18 cellular contexts compared by ENCODE assay signal in the genomic region with DNA sequence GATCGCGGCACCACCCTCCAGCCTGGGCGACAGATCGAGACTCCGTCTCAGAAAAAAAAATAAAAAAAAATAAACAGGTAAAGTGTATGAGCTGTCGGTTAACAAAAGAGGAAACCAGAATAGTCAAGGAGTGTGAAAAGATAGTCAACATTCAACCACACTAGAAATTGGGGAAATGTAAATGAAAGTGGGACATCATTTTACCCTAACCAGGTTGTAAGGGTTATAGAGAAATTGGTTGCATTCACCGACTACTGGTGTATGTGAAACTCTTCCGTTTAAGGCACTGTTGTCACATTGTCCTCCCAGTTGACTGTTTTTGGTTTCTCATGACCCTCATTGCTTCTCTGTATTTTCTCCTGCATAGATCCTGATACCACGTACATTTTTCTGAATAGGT.
DNase-seq lines count a peak whose midpoint lies in the region; ATAC-seq and TF ChIP-seq lines count a peak whose summit lies in the region.
"Had no signal": no experiment of that assay in that cellular context is flagged by ENCODE, and none has a peak within 500 bp of the region (broad histone marks: within the 10 kb centered on the region; RNA-seq: fewer than 3 reads in every experiment).

No MANE protein-coding gene starts in this region.

- no peak for TF ChIP-seq CTCF in WTC11 (IDR thresholded peaks at IDR 0.05)

- no peak for DNase-seq in stimulated activated naive CD8-positive, alpha-beta T cell treated with anti-CD3 and anti-CD28 coated beads, Interleukin-15, Interleukin-2, amounts not matched to agents 100 U/mL and 50 U/mL, for 24 hours
- no peak for DNase-seq in WTC11 (ENCODE audit: low spot score)
- DNase-seq in naive B cell = peak; percentile 45
- no peak for DNase-seq in NCI-H2227 treated with DMSO at 0.1 percent for 48 hours (lab: John Stamatoyannopoulos, UW)
- DNase-seq: CD4-positive, CD25-positive, alpha-beta regulatory T cell; COR-L47; DMS79; HFFc6; NCI-H1105; NCI-H1694; NCI-H2081; NCI-H2171; NCI-H526; SJCRH30 had no signal

- no peaks in the 10 kb centered on the region for H3K4me1 Mint-ChIP-seq in stimulated activated naive CD8-positive, alpha-beta T cell treated with anti-CD3 and anti-CD28 coated beads, Interleukin-15, Interleukin-2, amounts not matched to agents 100 ng/mL and 50 ng/mL, for 24 hours (ENCODE audit: low read depth)
- H3K4me1 Mint-ChIP-seq in WTC11 (no peaks in the 10 kb centered on the region), naive B cell (peaks cover 0 to 12% (median 5%) of the 10 kb centered on the region in 3 donors)

- POLR2A ChIA-PET in WTC11 (lab: Charles Lee) = interaction anchor here (0.6 kb wide), 1 partner anchor 120 kb away, joined by 4 read pairs; no protein-coding TSS in a partner anchor

- H3K27ac Mint-ChIP-seq in stimulated activated naive CD8-positive, alpha-beta T cell treated with anti-CD3 and anti-CD28 coated beads, Interleukin-15, Interleukin-2, amounts not matched to agents 100 ng/mL and 50 ng/mL, for 24 hours = peak overlapping the region; percentile 42
- peak overlapping the region; percentile 13; the same call in 1 of the 2 replicates for H3K27ac Mint-ChIP-seq in WTC11
- H3K27ac Mint-ChIP-seq in naive B cell = peak overlapping the region; percentile 1 to 91 (median 82)
- H3K27ac Mint-ChIP-seq: CD4-positive, CD25-positive, alpha-beta regulatory T cell; HFFc6 had no signal

- no peak overlapping the region for H3K4me3 Mint-ChIP-seq in stimulated activated naive CD8-positive, alpha-beta T cell treated with anti-CD3 and anti-CD28 coated beads, Interleukin-15, Interleukin-2, amounts not matched to agents 100 ng/mL and 50 ng/mL, for 24 hours
- H3K4me3 Mint-ChIP-seq in WTC11 = no peak overlapping the region
- peak overlapping the region in 1 of 8 donors; percentile 32 for H3K4me3 Mint-ChIP-seq in naive B cell
- H3K4me3 Mint-ChIP-seq: CD4-positive, CD25-positive, alpha-beta regulatory T cell; HFFc6 had no signal

- H3K36me3 Mint-ChIP-seq in stimulated activated naive CD8-positive, alpha-beta T cell treated with anti-CD3 and anti-CD28 coated beads, Interleukin-15, Interleukin-2, amounts not matched to agents 100 ng/mL and 50 ng/mL, for 24 hours (ENCODE audit: low read depth) = peaks cover 56% of the 10 kb centered on the region
- H3K36me3 Mint-ChIP-seq in WTC11 (peaks cover 7% of the 10 kb centered on the region), naive B cell (peaks cover 7 to 18% of the 10 kb centered on the region in 2 donors)

- no peaks in the 10 kb centered on the region for H3K9me3 Mint-ChIP-seq in stimulated activated naive CD8-positive, alpha-beta T cell treated with anti-CD3 and anti-CD28 coated beads, Interleukin-15, Interleukin-2, amounts not matched to agents 100 ng/mL and 50 ng/mL, for 24 hours
- H3K9me3 Mint-ChIP-seq in WTC11 = no peaks in the 10 kb centered on the region
- no peaks in the 10 kb centered on the region for H3K9me3 Mint-ChIP-seq in naive B cell
- H3K9me3 Mint-ChIP-seq: CD4-positive, CD25-positive, alpha-beta regulatory T cell; HFFc6; IgD-negative memory B cell had no signal

- ATAC-seq in stimulated activated naive CD8-positive, alpha-beta T cell treated with anti-CD3 and anti-CD28 coated beads, Interleukin-15, Interleukin-2, amounts not matched to agents 100 U/mL and 50 U/mL, for 24 hours = no peak
- ATAC-seq in WTC11 (no peak), naive B cell (ENCODE audit: low read depth in 2 of 2) (peak; percentile 95 to 96), GM19397 (IDR thresholded peaks at IDR 0.05; ENCODE audit: unreplicated experiment) (no peak), GM18505 (IDR thresholded peaks at IDR 0.05; ENCODE audit: unreplicated experiment) (no peak)

- CTCF ChIA-PET in WTC11 (lab: Charles Lee) = interaction anchor here (0.6 to 1.0 kb wide), 6 partner anchors 9 to 1437 kb away, joined by 3 to 6 read pairs (median 3); no protein-coding TSS in a partner anchor

- no peak for TF ChIP-seq POLR2A in GM18505 (IDR thresholded peaks at IDR 0.05; ENCODE audit: borderline replicate concordance, extremely low read depth, insufficient read depth, insufficient read length)

- H3K27me3 Mint-ChIP-seq in stimulated activated naive CD8-positive, alpha-beta T cell treated with anti-CD3 and anti-CD28 coated beads, Interleukin-15, Interleukin-2, amounts not matched to agents 100 ng/mL and 50 ng/mL, for 24 hours = no peaks in the 10 kb centered on the region
- H3K27me3 Mint-ChIP-seq in WTC11 (ENCODE audit: low read depth) (no peaks in the 10 kb centered on the region), naive B cell (no peaks in the 10 kb centered on the region)
- H3K27me3 Mint-ChIP-seq: CD4-positive, CD25-positive, alpha-beta regulatory T cell; IgD-negative memory B cell had no signal

TF ChIP-seq in WTC11, 78 proteins besides CTCF, POLR2A, EP300 and RAD21 (continues in another document):
- TF ChIP-seq ZNF423 (CRISPR knock-in tag; IDR thresholded peaks at IDR 0.05) = no peak
- TF ChIP-seq, protein P1, sequence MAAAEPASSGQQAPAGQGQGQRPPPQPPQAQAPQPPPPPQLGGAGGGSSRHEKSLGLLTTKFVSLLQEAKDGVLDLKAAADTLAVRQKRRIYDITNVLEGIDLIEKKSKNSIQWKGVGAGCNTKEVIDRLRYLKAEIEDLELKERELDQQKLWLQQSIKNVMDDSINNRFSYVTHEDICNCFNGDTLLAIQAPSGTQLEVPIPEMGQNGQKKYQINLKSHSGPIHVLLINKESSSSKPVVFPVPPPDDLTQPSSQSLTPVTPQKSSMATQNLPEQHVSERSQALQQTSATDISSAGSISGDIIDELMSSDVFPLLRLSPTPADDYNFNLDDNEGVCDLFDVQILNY (CRISPR knock-in tag; IDR thresholded peaks at IDR 0.05) = no peak
- TF ChIP-seq ZNF416 (CRISPR knock-in tag; IDR thresholded peaks at IDR 0.05) = no peak
- TF ChIP-seq, protein P2, sequence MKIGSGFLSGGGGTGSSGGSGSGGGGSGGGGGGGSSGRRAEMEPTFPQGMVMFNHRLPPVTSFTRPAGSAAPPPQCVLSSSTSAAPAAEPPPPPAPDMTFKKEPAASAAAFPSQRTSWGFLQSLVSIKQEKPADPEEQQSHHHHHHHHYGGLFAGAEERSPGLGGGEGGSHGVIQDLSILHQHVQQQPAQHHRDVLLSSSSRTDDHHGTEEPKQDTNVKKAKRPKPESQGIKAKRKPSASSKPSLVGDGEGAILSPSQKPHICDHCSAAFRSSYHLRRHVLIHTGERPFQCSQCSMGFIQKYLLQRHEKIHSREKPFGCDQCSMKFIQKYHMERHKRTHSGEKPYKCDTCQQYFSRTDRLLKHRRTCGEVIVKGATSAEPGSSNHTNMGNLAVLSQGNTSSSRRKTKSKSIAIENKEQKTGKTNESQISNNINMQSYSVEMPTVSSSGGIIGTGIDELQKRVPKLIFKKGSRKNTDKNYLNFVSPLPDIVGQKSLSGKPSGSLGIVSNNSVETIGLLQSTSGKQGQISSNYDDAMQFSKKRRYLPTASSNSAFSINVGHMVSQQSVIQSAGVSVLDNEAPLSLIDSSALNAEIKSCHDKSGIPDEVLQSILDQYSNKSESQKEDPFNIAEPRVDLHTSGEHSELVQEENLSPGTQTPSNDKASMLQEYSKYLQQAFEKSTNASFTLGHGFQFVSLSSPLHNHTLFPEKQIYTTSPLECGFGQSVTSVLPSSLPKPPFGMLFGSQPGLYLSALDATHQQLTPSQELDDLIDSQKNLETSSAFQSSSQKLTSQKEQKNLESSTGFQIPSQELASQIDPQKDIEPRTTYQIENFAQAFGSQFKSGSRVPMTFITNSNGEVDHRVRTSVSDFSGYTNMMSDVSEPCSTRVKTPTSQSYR (CRISPR knock-in tag; IDR thresholded peaks at IDR 0.05) = no peak
- TF ChIP-seq ZNF263 (CRISPR knock-in tag; IDR thresholded peaks at IDR 0.05; ENCODE audit: low read depth) = no peak
- no peak for TF ChIP-seq PRRX2 (CRISPR knock-in tag; IDR thresholded peaks at IDR 0.05)
- TF ChIP-seq, protein P3, sequence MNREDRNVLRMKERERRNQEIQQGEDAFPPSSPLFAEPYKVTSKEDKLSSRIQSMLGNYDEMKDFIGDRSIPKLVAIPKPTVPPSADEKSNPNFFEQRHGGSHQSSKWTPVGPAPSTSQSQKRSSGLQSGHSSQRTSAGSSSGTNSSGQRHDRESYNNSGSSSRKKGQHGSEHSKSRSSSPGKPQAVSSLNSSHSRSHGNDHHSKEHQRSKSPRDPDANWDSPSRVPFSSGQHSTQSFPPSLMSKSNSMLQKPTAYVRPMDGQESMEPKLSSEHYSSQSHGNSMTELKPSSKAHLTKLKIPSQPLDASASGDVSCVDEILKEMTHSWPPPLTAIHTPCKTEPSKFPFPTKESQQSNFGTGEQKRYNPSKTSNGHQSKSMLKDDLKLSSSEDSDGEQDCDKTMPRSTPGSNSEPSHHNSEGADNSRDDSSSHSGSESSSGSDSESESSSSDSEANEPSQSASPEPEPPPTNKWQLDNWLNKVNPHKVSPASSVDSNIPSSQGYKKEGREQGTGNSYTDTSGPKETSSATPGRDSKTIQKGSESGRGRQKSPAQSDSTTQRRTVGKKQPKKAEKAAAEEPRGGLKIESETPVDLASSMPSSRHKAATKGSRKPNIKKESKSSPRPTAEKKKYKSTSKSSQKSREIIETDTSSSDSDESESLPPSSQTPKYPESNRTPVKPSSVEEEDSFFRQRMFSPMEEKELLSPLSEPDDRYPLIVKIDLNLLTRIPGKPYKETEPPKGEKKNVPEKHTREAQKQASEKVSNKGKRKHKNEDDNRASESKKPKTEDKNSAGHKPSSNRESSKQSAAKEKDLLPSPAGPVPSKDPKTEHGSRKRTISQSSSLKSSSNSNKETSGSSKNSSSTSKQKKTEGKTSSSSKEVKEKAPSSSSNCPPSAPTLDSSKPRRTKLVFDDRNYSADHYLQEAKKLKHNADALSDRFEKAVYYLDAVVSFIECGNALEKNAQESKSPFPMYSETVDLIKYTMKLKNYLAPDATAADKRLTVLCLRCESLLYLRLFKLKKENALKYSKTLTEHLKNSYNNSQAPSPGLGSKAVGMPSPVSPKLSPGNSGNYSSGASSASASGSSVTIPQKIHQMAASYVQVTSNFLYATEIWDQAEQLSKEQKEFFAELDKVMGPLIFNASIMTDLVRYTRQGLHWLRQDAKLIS (CRISPR knock-in tag; IDR thresholded peaks at IDR 0.05; ENCODE audit: borderline replicate concordance) = no peak
- TF ChIP-seq, protein P4, sequence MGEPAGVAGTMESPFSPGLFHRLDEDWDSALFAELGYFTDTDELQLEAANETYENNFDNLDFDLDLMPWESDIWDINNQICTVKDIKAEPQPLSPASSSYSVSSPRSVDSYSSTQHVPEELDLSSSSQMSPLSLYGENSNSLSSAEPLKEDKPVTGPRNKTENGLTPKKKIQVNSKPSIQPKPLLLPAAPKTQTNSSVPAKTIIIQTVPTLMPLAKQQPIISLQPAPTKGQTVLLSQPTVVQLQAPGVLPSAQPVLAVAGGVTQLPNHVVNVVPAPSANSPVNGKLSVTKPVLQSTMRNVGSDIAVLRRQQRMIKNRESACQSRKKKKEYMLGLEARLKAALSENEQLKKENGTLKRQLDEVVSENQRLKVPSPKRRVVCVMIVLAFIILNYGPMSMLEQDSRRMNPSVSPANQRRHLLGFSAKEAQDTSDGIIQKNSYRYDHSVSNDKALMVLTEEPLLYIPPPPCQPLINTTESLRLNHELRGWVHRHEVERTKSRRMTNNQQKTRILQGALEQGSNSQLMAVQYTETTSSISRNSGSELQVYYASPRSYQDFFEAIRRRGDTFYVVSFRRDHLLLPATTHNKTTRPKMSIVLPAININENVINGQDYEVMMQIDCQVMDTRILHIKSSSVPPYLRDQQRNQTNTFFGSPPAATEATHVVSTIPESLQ (CRISPR knock-in tag; IDR thresholded peaks at IDR 0.05) = no peak

Comparison
In these comparisons a context has a peak if more than half of its experiments do, and no peak if none do; other contexts are left out.
1. H3K27ac Mint-ChIP-seq: peak in every context shown above with its lines; median percentile 82 in naive B cell; 42 in stimulated activated naive CD8-positive, alpha-beta T cell treated with anti-CD3 and anti-CD28 coated beads, Interleukin-15, Interleukin-2, amounts not matched to agents 100 ng/mL and 50 ng/mL, for 24 hours; 13 in WTC11.
2. ATAC-seq: peak in naive B cell (2 of 2); none in stimulated activated naive CD8-positive, alpha-beta T cell treated with anti-CD3 and anti-CD28 coated beads, Interleukin-15, Interleukin-2, amounts not matched to agents 100 U/mL and 50 U/mL, for 24 hours (single experiment), WTC11 (single experiment), GM19397 (single experiment) and GM18505 (single experiment).